In genomic region chrX:130885508-130885907, GRCh38 we compare ENCODE assay signal across 17 cellular contexts.
"Had no signal": no experiment of that assay in that cellular context is flagged by ENCODE, and none has a peak within 500 bp of the region (broad histone marks: within the 10 kb centered on the region; RNA-seq: fewer than 3 reads in every experiment).

No MANE protein-coding gene starts in this region.

- H3K9me3 ChIP-seq: heart left ventricle, pancreas, upper lobe of left lung had no signal

- H3K4me3 ChIP-seq: lung, pancreas, upper lobe of left lung had no signal

- H3K4me3 Mint-ChIP-seq: activated B cell treated with CpG ODN at 0.5 μM for 24 hours; activated T-helper 1 cell treated with anti-CD3 and anti-CD28 coated beads, Interleukin-12 subunit alpha, Interleukin-12 subunit beta, Interleukin-2, Interleukin-4 antibody, amounts not matched to agents 30 ng/mL and 10 ng/mL and 1 ng/mL, durations not matched to agents 14 hours and 24 hours and 36 hours; central memory CD8-positive, alpha-beta T cell; immature natural killer cell; mesothelial cell of epicardium had no signal

- H3K27me3 Mint-ChIP-seq: activated B cell treated with CpG ODN at 0.5 μM for 24 hours; activated CD4-positive, alpha-beta memory T cell treated with anti-CD3 and anti-CD28 coated beads for 36 hours; central memory CD8-positive, alpha-beta T cell had no signal

- H3K36me3 ChIP-seq: heart left ventricle, pancreas, upper lobe of left lung had no signal

- ATAC-seq: heart left ventricle; left colon; pancreas; sciatic nerve; stimulated activated naive CD8-positive, alpha-beta T cell treated with anti-CD3 and anti-CD28 coated beads, Interleukin-15, Interleukin-2, amounts not matched to agents 100 U/mL and 50 U/mL, for 24 hours had no signal

- H3K36me3 Mint-ChIP-seq: activated CD4-positive, alpha-beta memory T cell treated with anti-CD3 and anti-CD28 coated beads for 36 hours; immature natural killer cell; mesothelial cell of epicardium had no signal

- H3K27ac ChIP-seq: pancreas, upper lobe of left lung had no signal

- H3K4me1 ChIP-seq: pancreas, upper lobe of left lung had no signal

- DNase-seq: activated B cell treated with CpG ODN at 0.5 μM for 24 hours; activated CD4-positive, alpha-beta memory T cell treated with anti-CD3 and anti-CD28 coated beads for 36 hours; activated naive CD4-positive, alpha-beta T cell treated with Interleukin-2 at 50 U/mL for 16 hours; effector memory CD4-positive, alpha-beta T cell; foreskin melanocyte; heart left ventricle; immature natural killer cell; left colon; pancreas; stimulated activated naive CD8-positive, alpha-beta T cell treated with anti-CD3 and anti-CD28 coated beads, Interleukin-15, Interleukin-2, amounts not matched to agents 100 U/mL and 50 U/mL, for 24 hours; upper lobe of left lung had no signal

- FAIRE-seq: TTC549 had no signal

- H3K27ac Mint-ChIP-seq: activated B cell treated with CpG ODN at 0.5 μM for 24 hours; activated CD4-positive, alpha-beta memory T cell treated with anti-CD3 and anti-CD28 coated beads for 36 hours; activated T-helper 1 cell treated with anti-CD3 and anti-CD28 coated beads, Interleukin-12 subunit alpha, Interleukin-12 subunit beta, Interleukin-2, Interleukin-4 antibody, amounts not matched to agents 30 ng/mL and 10 ng/mL and 1 ng/mL, durations not matched to agents 14 hours and 24 hours and 36 hours; immature natural killer cell; mesothelial cell of epicardium had no signal

- H3K27me3 ChIP-seq: heart left ventricle, upper lobe of left lung had no signal

- H3K4me1 Mint-ChIP-seq: activated B cell treated with CpG ODN at 0.5 μM for 24 hours, immature natural killer cell, mesothelial cell of epicardium had no signal
